Comparison of ENCODE assay signal across 14 cellular contexts in the genomic region with DNA sequence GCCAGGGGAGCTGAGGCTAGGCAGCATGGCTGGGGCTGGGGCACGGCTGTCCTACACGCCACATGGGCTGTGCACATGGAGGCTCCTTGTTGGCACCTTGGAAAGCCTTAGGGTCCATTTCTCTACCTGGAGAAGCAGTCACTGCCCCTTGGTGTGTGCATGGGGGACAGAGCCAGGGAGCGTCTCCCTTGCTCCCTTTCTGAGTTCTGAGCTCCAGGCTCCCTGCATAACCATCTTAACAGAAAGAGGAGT.
"Had no signal": no experiment of that assay in that cellular context is flagged by ENCODE, and none has a peak within 500 bp of the region (broad histone marks: within the 10 kb centered on the region; RNA-seq: fewer than 3 reads in every experiment).

No MANE protein-coding gene starts in this region.

- H3K9me3 ChIP-seq: ovary, sigmoid colon, thyroid gland had no signal

- H3K4me3 ChIP-seq: lung, neural progenitor cell, ovary, sigmoid colon, thyroid gland had no signal

- H2AFZ ChIP-seq: neural progenitor cell had no signal

- H3K4me1 ChIP-seq: neural progenitor cell had no signal

- H3K27ac ChIP-seq: epithelial cell of prostate, neural progenitor cell, ovary, sigmoid colon, thyroid gland had no signal

- H3K27ac Mint-ChIP-seq: activated CD4-positive, alpha-beta memory T cell treated with anti-CD3 and anti-CD28 coated beads for 36 hours; activated CD4-positive, alpha-beta T cell treated with anti-CD3 and anti-CD28 coated beads for 36 hours; activated CD8-positive, alpha-beta memory T cell treated with anti-CD3 and anti-CD28 coated beads, Interleukin-2, amount 10 ng/mL, durations not matched to agents 7 days and 5 days; activated naive CD4-positive, alpha-beta T cell treated with anti-CD3 and anti-CD28 coated beads, Interleukin-2, amount 10 ng/mL, durations not matched to agents 7 days and 5 days; activated T-helper 2 cell treated with anti-CD3 and anti-CD28 coated beads, Interferon-gamma antibody, Interleukin-2, Interleukin-4, amounts not matched to agents 10 μg/mL and 5 μg/mL and 100 μg/mL, durations not matched to agents 14 hours and 24 hours and 36 hours; neural progenitor cell had no signal

- H3K9ac ChIP-seq: neural progenitor cell had no signal

- H3K4me3 Mint-ChIP-seq: activated CD4-positive, alpha-beta memory T cell treated with anti-CD3 and anti-CD28 coated beads for 36 hours; activated CD4-positive, alpha-beta T cell treated with anti-CD3 and anti-CD28 coated beads for 36 hours; activated CD8-positive, alpha-beta memory T cell treated with anti-CD3 and anti-CD28 coated beads, Interleukin-2, amount 10 ng/mL, durations not matched to agents 7 days and 5 days; activated naive CD4-positive, alpha-beta T cell treated with anti-CD3 and anti-CD28 coated beads, Interleukin-2, amount 10 ng/mL, durations not matched to agents 7 days and 5 days had no signal

- H3K27me3 ChIP-seq: ovary, sigmoid colon, thyroid gland had no signal

- H3K36me3 Mint-ChIP-seq: activated CD8-positive, alpha-beta memory T cell treated with anti-CD3 and anti-CD28 coated beads, Interleukin-2, amount 10 ng/mL, durations not matched to agents 7 days and 5 days; activated naive CD4-positive, alpha-beta T cell treated with anti-CD3 and anti-CD28 coated beads, Interleukin-2, amount 10 ng/mL, durations not matched to agents 7 days and 5 days; neural progenitor cell had no signal

- H3K4me2 ChIP-seq: neural progenitor cell had no signal

- H3K9me3 Mint-ChIP-seq: activated naive CD4-positive, alpha-beta T cell treated with anti-CD3 and anti-CD28 coated beads, Interleukin-2, amount 10 ng/mL, durations not matched to agents 7 days and 5 days; activated T-helper 2 cell treated with anti-CD3 and anti-CD28 coated beads, Interferon-gamma antibody, Interleukin-2, Interleukin-4, amounts not matched to agents 10 μg/mL and 5 μg/mL and 100 μg/mL, durations not matched to agents 14 hours and 24 hours and 36 hours had no signal

- H3K36me3 ChIP-seq: neural progenitor cell, ovary, thyroid gland had no signal

- ATAC-seq: activated CD4-positive, alpha-beta T cell treated with anti-CD3 and anti-CD28 coated beads for 36 hours; activated CD8-positive, alpha-beta memory T cell treated with anti-CD3 and anti-CD28 coated beads, Interleukin-2, amount 10 ng/mL, durations not matched to agents 7 days and 5 days had no signal

- DNase-seq: activated CD4-positive, alpha-beta memory T cell treated with anti-CD3 and anti-CD28 coated beads for 36 hours; activated CD4-positive, alpha-beta T cell treated with anti-CD3 and anti-CD28 coated beads for 36 hours; activated CD8-positive, alpha-beta memory T cell treated with anti-CD3 and anti-CD28 coated beads, Interleukin-2, amount 10 ng/mL, durations not matched to agents 7 days and 5 days; activated naive CD4-positive, alpha-beta T cell treated with anti-CD3 and anti-CD28 coated beads, Interleukin-2, amount 10 ng/mL, durations not matched to agents 7 days and 5 days; activated T-cell treated with anti-CD3 and anti-CD28 coated beads, Interleukin-2, amount 50 U/mL, for 1 hour; ovary; sigmoid colon; stimulated activated CD4-positive, alpha-beta T cell treated with anti-CD3 and anti-CD28 coated beads, Interleukin-1b, Interleukin-23, amount 100 ng/mL, for 48 hours; T1000; thyroid gland had no signal

- H3K4me1 Mint-ChIP-seq: activated CD4-positive, alpha-beta T cell treated with anti-CD3 and anti-CD28 coated beads for 36 hours; activated CD8-positive, alpha-beta memory T cell treated with anti-CD3 and anti-CD28 coated beads, Interleukin-2, amount 10 ng/mL, durations not matched to agents 7 days and 5 days; activated naive CD4-positive, alpha-beta T cell treated with anti-CD3 and anti-CD28 coated beads, Interleukin-2, amount 10 ng/mL, durations not matched to agents 7 days and 5 days; neural progenitor cell had no signal
